ENCODE assay signal across 29 cellular contexts in the genomic region with DNA sequence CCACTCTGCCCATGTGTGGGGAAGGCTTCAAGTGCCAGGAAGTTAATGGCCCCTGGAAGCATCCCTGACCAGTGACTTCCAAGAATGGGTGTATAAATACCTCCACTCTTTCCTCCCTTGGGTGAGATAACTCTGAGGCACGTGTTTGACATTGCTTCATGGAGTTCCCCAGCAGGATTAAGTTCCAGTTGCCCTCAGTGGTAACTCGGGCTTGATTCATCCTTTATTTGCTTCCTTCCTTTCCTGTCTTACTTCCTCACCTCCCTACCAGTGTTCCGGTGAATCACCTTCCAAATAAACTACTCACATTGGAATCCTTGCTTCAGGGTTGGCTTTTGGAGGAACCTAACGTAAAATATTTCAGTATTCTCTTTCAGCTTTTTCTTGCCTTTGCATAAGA.
DNase-seq lines count a peak whose midpoint lies in the region; ATAC-seq, FAIRE-seq and TF ChIP-seq lines count a peak whose summit lies in the region.
"Had no signal": no experiment of that assay in that cellular context is flagged by ENCODE, and none has a peak within 500 bp of the region (broad histone marks: within the 10 kb centered on the region; RNA-seq: fewer than 3 reads in every experiment).

No MANE protein-coding gene starts in this region.

- POLR2A ChIA-PET in HEK293 (lab: Yijun Ruan, JAX): no interaction called here

- no peak overlapping the region for H3K4me3 Mint-ChIP-seq in mesothelial cell of epicardium
- H3K4me3 Mint-ChIP-seq: activated CD4-positive, alpha-beta T cell treated with anti-CD3 and anti-CD28 coated beads, Interleukin-2, amount 10 ng/mL, durations not matched to agents 7 days and 5 days; activated naive CD8-positive, alpha-beta T cell treated with anti-CD3 and anti-CD28 coated beads, Interleukin-2, amount 50 U/mL, for 24 hours; memory B cell; stimulated activated naive CD8-positive, alpha-beta T cell treated with anti-CD3 and anti-CD28 coated beads, Interleukin-15, Interleukin-2, amounts not matched to agents 100 ng/mL and 50 ng/mL, for 24 hours; WTC11 had no signal

- H3K79me1 ChIP-seq in neuronal stem cell (ENCODE audit: low read depth, low read length): no peaks in the 10 kb centered on the region

- H2BK120ac ChIP-seq in neuronal stem cell (ENCODE audit: low read depth, low read length): peak overlapping the region; percentile 1

- H3K4me3 ChIP-seq in HEK293 (ENCODE audit: low read depth, low read length) (no peak overlapping the region), epithelial cell of esophagus (ENCODE audit: low read length) (no peak overlapping the region), neuronal stem cell (ENCODE audit: low read length in 2 of 2) (no peak overlapping the region), sigmoid colon (no peak overlapping the region)
- H3K4me3 ChIP-seq: dorsolateral prefrontal cortex, heart left ventricle, K562, thoracic aorta, uterus had no signal

- intact Hi-C loops in sigmoid colon (cut with DNase I): no loop called here

- no peaks in the 10 kb centered on the region for H3K9me3 ChIP-seq in HEK293 (ENCODE audit: control insufficient read depth, insufficient read depth, low read depth, low read length)
- peaks cover 0 to 3% of the 10 kb centered on the region in 2 donors for H3K9me3 ChIP-seq in neuronal stem cell (replicated peaks in 1 of 2; ENCODE audit: control insufficient read depth in 2 of 2, insufficient read depth in 1 of 2, low read depth in 1 of 2, low read length in 2 of 2)
- H3K9me3 ChIP-seq in sigmoid colon: peaks cover 0 to 3% (median 0%) of the 10 kb centered on the region in 4 donors
- H3K9me3 ChIP-seq: heart left ventricle, thoracic aorta, uterus had no signal

- H3K4ac ChIP-seq in neuronal stem cell (ENCODE audit: low read length): no peak overlapping the region

- DNase-seq in RCC 7860 (ENCODE audit: low spot score): peak; percentile 43
- peak; percentile 93 for DNase-seq in epithelial cell of esophagus (ENCODE audit: low read depth)
- DNase-seq in neuronal stem cell (ENCODE audit: low spot score): no peak
- DNase-seq in NCI-H748 treated with DMSO at 0.1 percent for 48 hours (lab: John Stamatoyannopoulos, UW): no peak
- DNase-seq in mesothelial cell of epicardium (ENCODE audit: low spot score in 2 of 2, unreplicated experiment in 2 of 2): no peak
- no peak for DNase-seq in sigmoid colon
- DNase-seq: activated CD4-positive, alpha-beta T cell treated with anti-CD3 and anti-CD28 coated beads, Interleukin-2, amount 10 ng/mL, durations not matched to agents 7 days and 5 days; activated naive CD8-positive, alpha-beta T cell treated with anti-CD3 and anti-CD28 coated beads, Interleukin-2, amount 50 U/mL, for 24 hours; activated T-cell treated with anti-CD3 and anti-CD28 coated beads, Interleukin-2, amount 50 U/mL, for 48 hours; dorsolateral prefrontal cortex; H7; heart left ventricle; left colon; MM.1S; NCI-H1417 treated with DMSO at 0.1 percent for 48 hours; NCI-H446 treated with DMSO at 0.1 percent for 48 hours; SHP77 treated with DMSO at 0.1 percent for 48 hours; SW 1271; T1000; uterus had no signal

- H3K27me3 ChIP-seq in neuronal stem cell (ENCODE audit: control insufficient read depth in 3 of 3, insufficient read depth in 3 of 3, low read depth in 1 of 3, low read length in 3 of 3) (no peaks in the 10 kb centered on the region), sigmoid colon (no peaks in the 10 kb centered on the region)
- H3K27me3 ChIP-seq: dorsolateral prefrontal cortex, heart left ventricle, uterus had no signal

- H2BK15ac ChIP-seq in neuronal stem cell (ENCODE audit: low read length): no peak overlapping the region

- no CpG with 5 or more reads among the region's 4 CpGs for WGBS in neuronal stem cell (ENCODE audit: extremely low coverage in 2 of 2, insufficient read length in 2 of 2, insufficient replicate concordance in 1 of 2), 2 donors
- 85 to 90% methylated on average over 4 of the region's 4 CpGs for WGBS in sigmoid colon, 2 donors

- H3K36me3 ChIP-seq in HEK293 (ENCODE audit: control insufficient read depth in 2 of 2, insufficient read depth in 1 of 2, low read length in 2 of 2) (no peaks in the 10 kb centered on the region), neuronal stem cell (replicated peaks in 1 of 2; ENCODE audit: control insufficient read depth in 2 of 2, insufficient read depth in 2 of 2, low read length in 2 of 2) (no peaks in the 10 kb centered on the region), sigmoid colon (no peaks in the 10 kb centered on the region)
- H3K36me3 ChIP-seq: heart left ventricle, thoracic aorta, uterus had no signal

- no peak overlapping the region for H4K91ac ChIP-seq in neuronal stem cell (ENCODE audit: low read depth, low read length, poor library complexity)

- H2BK5ac ChIP-seq in neuronal stem cell (ENCODE audit: low read length): no peak overlapping the region

- TF ChIP-seq CTCF in HEK293 (tag by site-specific recombination; IDR thresholded peaks at IDR 0.05) (no peak), epithelial cell of esophagus (IDR thresholded peaks at IDR 0.05; ENCODE audit: insufficient read depth, low read depth, low read length, missing control alignments) (no peak), mesothelial cell of epicardium (IDR thresholded peaks at IDR 0.05; ENCODE audit: unreplicated experiment) (no peak), sigmoid colon (IDR thresholded peaks at IDR 0.05) (no peak)

- no peak for FAIRE-seq in RCC 7860 (lab: Jason Lieb, UNC)
- FAIRE-seq: GM12892, K562 had no signal

- peaks cover 5% of the 10 kb centered on the region for H3K4me1 Mint-ChIP-seq in mesothelial cell of epicardium
- H3K4me1 Mint-ChIP-seq: activated CD4-positive, alpha-beta T cell treated with anti-CD3 and anti-CD28 coated beads, Interleukin-2, amount 10 ng/mL, durations not matched to agents 7 days and 5 days; activated naive CD8-positive, alpha-beta T cell treated with anti-CD3 and anti-CD28 coated beads, Interleukin-2, amount 50 U/mL, for 24 hours; memory B cell had no signal

- CTCF ChIA-PET in HEK293 (lab: Yijun Ruan, JAX): no interaction called here

- H3K4me2 ChIP-seq in neuronal stem cell (ENCODE audit: insufficient read depth, low read length, poor library complexity, severe bottlenecking): no peak overlapping the region

- H3K27me3 Mint-ChIP-seq in mesothelial cell of epicardium (ENCODE audit: low read depth): peaks cover 48% of the 10 kb centered on the region

- no peak overlapping the region for H3K14ac ChIP-seq in neuronal stem cell (ENCODE audit: low read length)

- H3K4me1 ChIP-seq in HEK293 (ENCODE audit: control insufficient read depth, insufficient read depth, low read length) (peaks cover 5% of the 10 kb centered on the region; the same call in 1 of the 2 replicates), neuronal stem cell (ENCODE audit: control insufficient read depth in 2 of 2, insufficient read depth in 1 of 2, low read depth in 1 of 2, low read length in 2 of 2) (peaks cover 0 to 2% of the 10 kb centered on the region in 2 donors), sigmoid colon (no peaks in the 10 kb centered on the region)
- H3K4me1 ChIP-seq: uterus had no signal

- no peak overlapping the region for H2AFZ ChIP-seq in neuronal stem cell (ENCODE audit: low read length)

- no peak overlapping the region for H2AK5ac ChIP-seq in neuronal stem cell (ENCODE audit: low read depth, low read length)

- no peaks in the 10 kb centered on the region for H3K9me3 Mint-ChIP-seq in mesothelial cell of epicardium
- H3K9me3 Mint-ChIP-seq: activated CD4-positive, alpha-beta T cell treated with anti-CD3 and anti-CD28 coated beads, Interleukin-2, amount 10 ng/mL, durations not matched to agents 7 days and 5 days; activated naive CD8-positive, alpha-beta T cell treated with anti-CD3 and anti-CD28 coated beads, Interleukin-2, amount 50 U/mL, for 24 hours; memory B cell; stimulated activated naive CD8-positive, alpha-beta T cell treated with anti-CD3 and anti-CD28 coated beads, Interleukin-15, Interleukin-2, amounts not matched to agents 100 ng/mL and 50 ng/mL, for 24 hours; WTC11 had no signal

- H2BK12ac ChIP-seq in neuronal stem cell (ENCODE audit: low read length): no peak overlapping the region

- H3K9ac ChIP-seq in neuronal stem cell (ENCODE audit: low read depth, low read length, poor library complexity): no peak overlapping the region

- no peak for TF ChIP-seq POLR2A in sigmoid colon (IDR thresholded peaks at IDR 0.05)

- TF ChIP-seq EP300 in sigmoid colon (IDR thresholded peaks at IDR 0.05): no peak

- H3K23ac ChIP-seq in neuronal stem cell (ENCODE audit: low read depth, low read length, poor library complexity): no peak overlapping the region

- H3K36me3 Mint-ChIP-seq in mesothelial cell of epicardium: no peaks in the 10 kb centered on the region
- H3K36me3 Mint-ChIP-seq: memory B cell, WTC11 had no signal

- ATAC-seq in GM21737 (IDR thresholded peaks at IDR 0.05; ENCODE audit: unreplicated experiment): no peak
- ATAC-seq: activated naive CD8-positive, alpha-beta T cell treated with anti-CD3 and anti-CD28 coated beads, Interleukin-2, amount 50 U/mL, for 24 hours; heart left ventricle; K562; left colon; WTC11 had no signal

- no peak overlapping the region for H3K27ac Mint-ChIP-seq in mesothelial cell of epicardium
- H3K27ac Mint-ChIP-seq: activated CD4-positive, alpha-beta T cell treated with anti-CD3 and anti-CD28 coated beads, Interleukin-2, amount 10 ng/mL, durations not matched to agents 7 days and 5 days; activated naive CD8-positive, alpha-beta T cell treated with anti-CD3 and anti-CD28 coated beads, Interleukin-2, amount 50 U/mL, for 24 hours; memory B cell; stimulated activated naive CD8-positive, alpha-beta T cell treated with anti-CD3 and anti-CD28 coated beads, Interleukin-15, Interleukin-2, amounts not matched to agents 100 ng/mL and 50 ng/mL, for 24 hours; WTC11 had no signal

- H4K8ac ChIP-seq in neuronal stem cell (ENCODE audit: low read depth, low read length): no peak overlapping the region

- H3K27ac ChIP-seq in HEK293 (ENCODE audit: extremely low read depth, low read depth, low read length): no peak overlapping the region
- H3K27ac ChIP-seq in neuronal stem cell (replicated peaks; ENCODE audit: low read length): no peak overlapping the region
- H3K27ac ChIP-seq in sigmoid colon: no peak overlapping the region
- H3K27ac ChIP-seq: C4-2B, dorsolateral prefrontal cortex, heart left ventricle, thoracic aorta, uterus had no signal

- H3K18ac ChIP-seq in neuronal stem cell (ENCODE audit: low read length): no peak overlapping the region

TF ChIP-seq in HEK293, 187 proteins besides CTCF, POLR2A, EP300 and RAD21:
- TF ChIP-seq ZNF37A (tag by site-specific recombination; IDR thresholded peaks at IDR 0.05): peak; percentile 69
- no peak for TF ChIP-seq REPIN1 (tag by site-specific recombination; IDR thresholded peaks at IDR 0.05; ENCODE audit: low read depth)
TF ChIP-seq in HEK293: peak in this region for 1.

Comparison
In these comparisons a context has a peak if more than half of its experiments do, and no peak if none do; other contexts are left out.
1. DNase-seq: peak in RCC 7860 (single experiment) and epithelial cell of esophagus (single experiment); none in neuronal stem cell (single experiment), NCI-H748 treated with DMSO at 0.1 percent for 48 hours (single experiment), mesothelial cell of epicardium (0 of 2) and sigmoid colon (single experiment).